15 cellular contexts compared by ENCODE assay signal in genomic region chr12:117447665-117448366, GRCh38.
"Had no signal": no experiment of that assay in that cellular context is flagged by ENCODE, and none has a peak within 500 bp of the region (broad histone marks: within the 10 kb centered on the region; RNA-seq: fewer than 3 reads in every experiment).

No MANE protein-coding gene starts in this region.

- H3K27me3 ChIP-seq: right atrium auricular region, tibial nerve, uterus had no signal

- DNase-seq: activated CD4-positive, alpha-beta memory T cell treated with anti-CD3 and anti-CD28 coated beads for 36 hours; activated gamma-delta T cell treated with Interleukin-2 at 50 U/mL for 16 hours; activated T-cell treated with anti-CD3 and anti-CD28 coated beads for 4 hours; adrenal gland; nephron progenitor cell; occipital lobe; stimulated activated CD4-positive, alpha-beta T cell treated with anti-CD3 and anti-CD28 coated beads, Interleukin-15, amount 100 ng/mL, for 24 hours; stimulated activated CD4-positive, alpha-beta T cell treated with anti-CD3 and anti-CD28 coated beads, Interleukin-2, amount 100 ng/mL, for 48 hours; uterus had no signal

- H3K36me3 ChIP-seq: adrenal gland, right atrium auricular region, tibial nerve, uterus had no signal

- H3K4me3 ChIP-seq: adrenal gland, lung, right atrium auricular region, tibial nerve, uterus had no signal

- FAIRE-seq: astrocyte, TTC549 had no signal

- ATAC-seq: activated naive CD4-positive, alpha-beta T cell treated with anti-CD3 and anti-CD28 coated beads, Interleukin-2, amount 50 U/mL, for 72 hours had no signal
